Comparison of ENCODE assay signal across 20 cellular contexts in genomic region chrX:28590394-28590793, GRCh38. TPM values are rescaled to one million over a fixed set of nuclear protein-coding genes. Genes with fewer than 3 reads are reported as not detected.
DNase-seq lines count a peak whose midpoint lies in the region; ATAC-seq and TF ChIP-seq lines count a peak whose summit lies in the region.
"Had no signal": no experiment of that assay in that cellular context is flagged by ENCODE, and none has a peak within 500 bp of the region (broad histone marks: within the 10 kb centered on the region; RNA-seq: fewer than 3 reads in every experiment).

No MANE protein-coding gene starts in this region.

- DNase-seq in H4 (ENCODE audit: low spot score) (peak; percentile 14), astrocyte of the cerebellum (ENCODE audit: low read depth) (no peak), Right ventricle myocardium superior (no peak), pons (ENCODE audit: low spot score) (peak; percentile 62), DMS79 (lab: John Stamatoyannopoulos, UW) (no peak), SW 1271 (lab: John Stamatoyannopoulos, UW) (no peak)
- DNase-seq in stimulated activated CD8-positive, alpha-beta memory T cell treated with anti-CD3 and anti-CD28 coated beads, Interleukin-4, amount 100 ng/mL, for 48 hours, result no peak
- DNase-seq: activated CD8-positive, alpha-beta memory T cell treated with anti-CD3 and anti-CD28 coated beads, Interleukin-2, amount 50 U/mL, for 4 hours; activated gamma-delta T cell; anterior cingulate cortex; naive B cell; NCI-H1105 treated with DMSO at 0.1 percent for 48 hours; NCI-H2227 treated with DMSO at 0.1 percent for 48 hours; psoas muscle; SHP77 treated with DMSO at 0.1 percent for 48 hours; stimulated activated CD4-positive, alpha-beta T cell treated with anti-CD3 and anti-CD28 coated beads, Interleukin-15, amount 100 ng/mL, for 24 hours; stomach; T-helper 17 cell had no signal

- in situ Hi-C loops in astrocyte of the cerebellum (cut with HindIII; ENCODE audit: low sequenced_read_pairs), result no loop called here

- intact Hi-C loops in Right ventricle myocardium superior (cut with DNase I), result no loop called here

- no peak overlapping the region for H3K4me3 ChIP-seq in astrocyte of the cerebellum (ENCODE audit: low read depth, low read length)
- H3K4me3 ChIP-seq: psoas muscle, stomach had no signal

- ATAC-seq in Right ventricle myocardium superior (ENCODE audit: poor library complexity) (peak; percentile 72), GM19452 (IDR thresholded peaks at IDR 0.05; ENCODE audit: unreplicated experiment) (no peak)
- ATAC-seq: activated CD4-positive, CD25-positive, alpha-beta regulatory T cell treated with anti-CD3 and anti-CD28 coated beads, Interleukin-2, amount 50 U/mL, for 24 hours; T-helper 17 cell had no signal

- peak; percentile 35 for TF ChIP-seq CTCF in astrocyte of the cerebellum (IDR thresholded peaks at IDR 0.05; ENCODE audit: low read depth, low read length, missing control alignments)

RNA-seq across cellular contexts. Expression of gene IL1RAPL1, which starts 3.1 kb away (rescaled TPM):
- total RNA-seq in H4 (2014; rRNA removed; shearing (Covaris generic)), result 0.49 and 0.66 TPM in 2 replicates
- total RNA-seq in Right ventricle myocardium superior, result 3.1 TPM
- total RNA-seq: T-helper 17 cell had no signal

Comparison
In these comparisons a context has a peak if more than half of its experiments do, and no peak if none do; other contexts are left out.
1. DNase-seq: peak in H4 (single experiment) and pons (single experiment); none in astrocyte of the cerebellum (single experiment), Right ventricle myocardium superior (single experiment), DMS79 (single experiment), stimulated activated CD8-positive, alpha-beta memory T cell treated with anti-CD3 and anti-CD28 coated beads, Interleukin-4, amount 100 ng/mL, for 48 hours (single experiment) and SW 1271 (0 of 2).